ENCODE assay signal across 8 cellular contexts in genomic region chr17:27893834-27894503, GRCh38. TPM values are rescaled to one million over a fixed set of nuclear protein-coding genes. Genes with fewer than 3 reads are reported as not detected.
A peak's percentile ranks its signal among the peaks of the same experiment; 100 is the strongest.
DNase-seq lines count a peak whose midpoint lies in the region; ATAC-seq lines count a peak whose summit lies in the region.

No MANE protein-coding gene starts in this region.

- no peak for DNase-seq in CD4-positive, CD25-positive, alpha-beta regulatory T cell
- peak; percentile 10 to 30 for DNase-seq in Kasumi-1 (lab: John Stamatoyannopoulos, UW)
- no peak for DNase-seq in activated naive CD8-positive, alpha-beta T cell treated with anti-CD3 and anti-CD28 coated beads for 36 hours
- no peak for DNase-seq in natural killer cell treated with Interleukin-12 subunit alpha and Interleukin-12 subunit beta and Interleukin-15 and Interleukin-18, amount 100 ng/mL, for 72 hours (ENCODE audit: low spot score)
- DNase-seq in DMS79 treated with DMSO at 0.1 percent for 48 hours (lab: John Stamatoyannopoulos, UW): no peak
- DNase-seq in DMS79 (lab: John Stamatoyannopoulos, UW): no peak

- no peaks in the 10 kb centered on the region for H3K36me3 ChIP-seq in CD4-positive, CD25-positive, alpha-beta regulatory T cell (ENCODE audit: control insufficient read depth, insufficient read depth, low read length)

- H3K36me3 Mint-ChIP-seq in CD4-positive, CD25-positive, alpha-beta regulatory T cell: no peaks in the 10 kb centered on the region
- H3K36me3 Mint-ChIP-seq in activated naive CD8-positive, alpha-beta T cell treated with anti-CD3 and anti-CD28 coated beads for 36 hours: no peaks in the 10 kb centered on the region
- no peaks in the 10 kb centered on the region for H3K36me3 Mint-ChIP-seq in natural killer cell treated with Interleukin-12 subunit alpha and Interleukin-12 subunit beta and Interleukin-15 and Interleukin-18, amount 100 ng/mL, for 72 hours

- H3K27ac ChIP-seq in CD4-positive, CD25-positive, alpha-beta regulatory T cell (ENCODE audit: insufficient read depth, low read length, poor library complexity, severe bottlenecking): no peak overlapping the region

- peak overlapping the region in 2 of 3 donors; percentile 7 to 9 for H3K27ac Mint-ChIP-seq in CD4-positive, CD25-positive, alpha-beta regulatory T cell
- no peak overlapping the region for H3K27ac Mint-ChIP-seq in activated naive CD8-positive, alpha-beta T cell treated with anti-CD3 and anti-CD28 coated beads for 36 hours
- peak overlapping the region; percentile 36 to 84 for H3K27ac Mint-ChIP-seq in natural killer cell treated with Interleukin-12 subunit alpha and Interleukin-12 subunit beta and Interleukin-15 and Interleukin-18, amount 100 ng/mL, for 72 hours

- peaks cover 0 to 31% (median 23%) of the 10 kb centered on the region in 4 donors for H3K4me1 Mint-ChIP-seq in CD4-positive, CD25-positive, alpha-beta regulatory T cell
- peaks cover 11% of the 10 kb centered on the region for H3K4me1 Mint-ChIP-seq in activated naive CD8-positive, alpha-beta T cell treated with anti-CD3 and anti-CD28 coated beads for 36 hours
- H3K4me1 Mint-ChIP-seq in natural killer cell treated with Interleukin-12 subunit alpha and Interleukin-12 subunit beta and Interleukin-15 and Interleukin-18, amount 100 ng/mL, for 72 hours (ENCODE audit: low read depth in 2 of 2): peaks cover 12 to 17% of the 10 kb centered on the region in 2 donors

- peaks cover 54% of the 10 kb centered on the region for H3K27me3 Mint-ChIP-seq in CD4-positive, CD25-positive, alpha-beta regulatory T cell
- H3K27me3 Mint-ChIP-seq in activated naive CD8-positive, alpha-beta T cell treated with anti-CD3 and anti-CD28 coated beads for 36 hours: peaks cover 29% of the 10 kb centered on the region
- H3K27me3 Mint-ChIP-seq in natural killer cell treated with Interleukin-12 subunit alpha and Interleukin-12 subunit beta and Interleukin-15 and Interleukin-18, amount 100 ng/mL, for 72 hours: peaks cover 15 to 20% of the 10 kb centered on the region in 2 donors

- H3K9me3 Mint-ChIP-seq in CD4-positive, CD25-positive, alpha-beta regulatory T cell: peaks cover 0 to 2% (median 0%) of the 10 kb centered on the region in 7 donors
- H3K9me3 Mint-ChIP-seq in activated naive CD8-positive, alpha-beta T cell treated with anti-CD3 and anti-CD28 coated beads for 36 hours: no peaks in the 10 kb centered on the region
- H3K9me3 Mint-ChIP-seq in natural killer cell treated with Interleukin-12 subunit alpha and Interleukin-12 subunit beta and Interleukin-15 and Interleukin-18, amount 100 ng/mL, for 72 hours: no peaks in the 10 kb centered on the region

- H3K27me3 ChIP-seq in CD4-positive, CD25-positive, alpha-beta regulatory T cell (ENCODE audit: control insufficient read depth, insufficient read depth, low read length): peaks cover 22% of the 10 kb centered on the region

- no peak for ATAC-seq in CD4-positive, CD25-positive, alpha-beta regulatory T cell (ENCODE audit: low read depth in 2 of 2)
- no peak for ATAC-seq in natural killer cell treated with Interleukin-12 subunit alpha and Interleukin-12 subunit beta and Interleukin-15 and Interleukin-18, amount 100 ng/mL, for 72 hours
- ATAC-seq in GM18511 (IDR thresholded peaks at IDR 0.05; ENCODE audit: unreplicated experiment): no peak
- no peak for ATAC-seq in HG02884 (IDR thresholded peaks at IDR 0.05; ENCODE audit: unreplicated experiment)

- H3K4me3 Mint-ChIP-seq in CD4-positive, CD25-positive, alpha-beta regulatory T cell: peak overlapping the region; percentile 84 to 91 (median 88)
- H3K4me3 Mint-ChIP-seq in activated naive CD8-positive, alpha-beta T cell treated with anti-CD3 and anti-CD28 coated beads for 36 hours: peak overlapping the region; percentile 53
- peak overlapping the region; percentile 80 for H3K4me3 Mint-ChIP-seq in natural killer cell treated with Interleukin-12 subunit alpha and Interleukin-12 subunit beta and Interleukin-15 and Interleukin-18, amount 100 ng/mL, for 72 hours

- H3K4me3 ChIP-seq in CD4-positive, CD25-positive, alpha-beta regulatory T cell (ENCODE audit: low read depth, low read length): peak overlapping the region; percentile 61

- H3K4me1 ChIP-seq in CD4-positive, CD25-positive, alpha-beta regulatory T cell (ENCODE audit: control insufficient read depth, insufficient read depth, low read length, poor library complexity, severe bottlenecking): peaks cover 12% of the 10 kb centered on the region

- H3K9me3 ChIP-seq in CD4-positive, CD25-positive, alpha-beta regulatory T cell (ENCODE audit: control insufficient read depth in 2 of 2, low read length in 2 of 2): no peaks in the 10 kb centered on the region

RNA-seq across cellular contexts. Expression of gene LYRM9, which starts 0.8 kb away (rescaled TPM):
- total RNA-seq in CD4-positive, CD25-positive, alpha-beta regulatory T cell: 7.5 TPM
- polyA plus RNA-seq in CD4-positive, CD25-positive, alpha-beta regulatory T cell: 10 to 100 TPM; 14.8 to 18.4 (median 15.9) TPM
- 1 to 10 TPM; 3.0 to 4.0 TPM for total RNA-seq in activated naive CD8-positive, alpha-beta T cell treated with anti-CD3 and anti-CD28 coated beads for 36 hours
- total RNA-seq in natural killer cell treated with Interleukin-12 subunit alpha and Interleukin-12 subunit beta and Interleukin-15 and Interleukin-18, amount 100 ng/mL, for 72 hours: 1 to 10 TPM in 1 of 2 donors, under 1 TPM in 1; 0.78 to 2.0 TPM

Comparison
In these comparisons a context has a peak if more than half of its experiments do, and no peak if none do; other contexts are left out.
1. DNase-seq: peak in Kasumi-1 (2 of 2); none in CD4-positive, CD25-positive, alpha-beta regulatory T cell (0 of 3), activated naive CD8-positive, alpha-beta T cell treated with anti-CD3 and anti-CD28 coated beads for 36 hours (single experiment), natural killer cell treated with Interleukin-12 subunit alpha and Interleukin-12 subunit beta and Interleukin-15 and Interleukin-18, amount 100 ng/mL, for 72 hours (single experiment), DMS79 treated with DMSO at 0.1 percent for 48 hours (single experiment) and DMS79 (single experiment).
2. Peak in every context shown above with its lines, with median percentiles within 50 percentile points of each other: H3K4me3 Mint-ChIP-seq.